In genomic region chr21:43343095-43343991, GRCh38 we compare ENCODE assay signal across 12 cellular contexts.
DNase-seq lines count a peak whose midpoint lies in the region; ATAC-seq and TF ChIP-seq lines count a peak whose summit lies in the region.
"Had no signal": no experiment of that assay in that cellular context is flagged by ENCODE, and none has a peak within 500 bp of the region (broad histone marks: within the 10 kb centered on the region; RNA-seq: fewer than 3 reads in every experiment).

No MANE protein-coding gene starts in this region.

- no peaks in the 10 kb centered on the region for H3K36me3 Mint-ChIP-seq in progenitor cell of endocrine pancreas (ENCODE audit: insufficient read depth)
- no peaks in the 10 kb centered on the region for H3K36me3 Mint-ChIP-seq in natural killer cell treated with Interleukin-12 subunit alpha and Interleukin-12 subunit beta and Interleukin-15 and Interleukin-18, amount 100 ng/mL, for 72 hours
- H3K36me3 Mint-ChIP-seq: activated naive CD4-positive, alpha-beta T cell treated with anti-CD3 and anti-CD28 coated beads, Interleukin-2, amount 10 ng/mL, durations not matched to agents 7 days and 5 days had no signal

- peaks cover 41% of the 10 kb centered on the region for H3K27me3 Mint-ChIP-seq in progenitor cell of endocrine pancreas
- H3K27me3 Mint-ChIP-seq in natural killer cell treated with Interleukin-12 subunit alpha and Interleukin-12 subunit beta and Interleukin-15 and Interleukin-18, amount 100 ng/mL, for 72 hours, result peaks cover 0 to 3% of the 10 kb centered on the region in 2 donors

- TF ChIP-seq CTCF in epithelial cell of proximal tubule (conservative IDR thresholded peaks at IDR 0.05; ENCODE audit: low read depth, low read length) (no peak), progenitor cell of endocrine pancreas (IDR thresholded peaks at IDR 0.05; ENCODE audit: unreplicated experiment) (no peak)

- DNase-seq in DMS153 treated with DMSO at 0.1 percent for 48 hours (lab: John Stamatoyannopoulos, UW; ENCODE audit: unreplicated experiment), result peak; percentile 72
- peak; percentile 43 for DNase-seq in NCI-H345 (lab: John Stamatoyannopoulos, UW)
- DNase-seq in epithelial cell of proximal tubule (ENCODE audit: low read depth), result peak; percentile 2
- DNase-seq in progenitor cell of endocrine pancreas (ENCODE audit: low spot score, unreplicated experiment), result peak; percentile 71
- no peak for DNase-seq in hypothalamus (lab: John Stamatoyannopoulos, UW)
- DNase-seq in natural killer cell treated with Interleukin-12 subunit alpha and Interleukin-12 subunit beta and Interleukin-15 and Interleukin-18, amount 100 ng/mL, for 72 hours (ENCODE audit: low spot score), result no peak
- no peak for DNase-seq in glomerular visceral epithelial cell (ENCODE audit: extremely low spot score)
- DNase-seq: activated naive CD4-positive, alpha-beta T cell treated with anti-CD3 and anti-CD28 coated beads, Interleukin-2, amount 10 ng/mL, durations not matched to agents 7 days and 5 days; cortex of kidney; NCI-H1436 treated with DMSO at 0.1 percent for 48 hours had no signal

- peaks cover 32% of the 10 kb centered on the region for H3K4me1 Mint-ChIP-seq in progenitor cell of endocrine pancreas (ENCODE audit: low read depth)
- H3K4me1 Mint-ChIP-seq in natural killer cell treated with Interleukin-12 subunit alpha and Interleukin-12 subunit beta and Interleukin-15 and Interleukin-18, amount 100 ng/mL, for 72 hours (ENCODE audit: low read depth in 2 of 2), result no peaks in the 10 kb centered on the region

- ATAC-seq in HG02884 (IDR thresholded peaks at IDR 0.05; ENCODE audit: unreplicated experiment), result no peak
- no peak for ATAC-seq in natural killer cell treated with Interleukin-12 subunit alpha and Interleukin-12 subunit beta and Interleukin-15 and Interleukin-18, amount 100 ng/mL, for 72 hours

- H3K27ac Mint-ChIP-seq in progenitor cell of endocrine pancreas, result peak overlapping the region; percentile 99
- no peak overlapping the region for H3K27ac Mint-ChIP-seq in natural killer cell treated with Interleukin-12 subunit alpha and Interleukin-12 subunit beta and Interleukin-15 and Interleukin-18, amount 100 ng/mL, for 72 hours
- H3K27ac Mint-ChIP-seq: activated naive CD4-positive, alpha-beta T cell treated with anti-CD3 and anti-CD28 coated beads, Interleukin-2, amount 10 ng/mL, durations not matched to agents 7 days and 5 days had no signal

- peak overlapping the region; percentile 49 for H3K4me3 Mint-ChIP-seq in progenitor cell of endocrine pancreas (ENCODE audit: low read depth)
- no peak overlapping the region for H3K4me3 Mint-ChIP-seq in natural killer cell treated with Interleukin-12 subunit alpha and Interleukin-12 subunit beta and Interleukin-15 and Interleukin-18, amount 100 ng/mL, for 72 hours
- H3K4me3 Mint-ChIP-seq: activated naive CD4-positive, alpha-beta T cell treated with anti-CD3 and anti-CD28 coated beads, Interleukin-2, amount 10 ng/mL, durations not matched to agents 7 days and 5 days had no signal

- H3K9me3 Mint-ChIP-seq in progenitor cell of endocrine pancreas (ENCODE audit: low read depth), result no peaks in the 10 kb centered on the region
- no peaks in the 10 kb centered on the region for H3K9me3 Mint-ChIP-seq in natural killer cell treated with Interleukin-12 subunit alpha and Interleukin-12 subunit beta and Interleukin-15 and Interleukin-18, amount 100 ng/mL, for 72 hours
- H3K9me3 Mint-ChIP-seq: activated naive CD4-positive, alpha-beta T cell treated with anti-CD3 and anti-CD28 coated beads, Interleukin-2, amount 10 ng/mL, durations not matched to agents 7 days and 5 days had no signal

- no peak overlapping the region for H3K4me3 ChIP-seq in epithelial cell of proximal tubule (ENCODE audit: low read depth, low read length)
- H3K4me3 ChIP-seq: SK-N-MC had no signal

Comparison
In these comparisons a context has a peak if more than half of its experiments do, and no peak if none do; other contexts are left out.
1. DNase-seq: peak in DMS153 treated with DMSO at 0.1 percent for 48 hours (single experiment), NCI-H345 (single experiment), epithelial cell of proximal tubule (single experiment) and progenitor cell of endocrine pancreas (single experiment); none in hypothalamus (0 of 51), natural killer cell treated with Interleukin-12 subunit alpha and Interleukin-12 subunit beta and Interleukin-15 and Interleukin-18, amount 100 ng/mL, for 72 hours (single experiment) and glomerular visceral epithelial cell (single experiment).